25 cellular contexts compared by ENCODE assay signal in the genomic region with DNA sequence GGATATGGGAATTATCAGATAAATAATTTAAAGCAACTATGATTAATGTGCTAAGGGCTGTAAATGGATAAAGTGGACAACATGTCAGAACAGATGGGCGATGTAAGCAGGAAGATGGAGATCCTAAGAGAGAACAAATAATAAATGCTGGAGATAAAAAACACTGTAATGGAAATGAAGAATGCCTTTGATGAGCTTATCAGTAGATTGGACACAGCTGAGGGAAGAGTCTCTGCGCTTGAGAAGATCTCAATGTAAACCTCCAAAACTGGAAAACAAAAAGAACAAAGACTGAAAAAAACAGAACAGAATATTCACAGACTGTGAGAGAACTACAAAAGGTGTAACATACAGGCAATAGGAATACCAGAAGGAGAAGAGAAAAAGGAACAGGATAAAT.
"Had no signal": no experiment of that assay in that cellular context is flagged by ENCODE, and none has a peak within 500 bp of the region (broad histone marks: within the 10 kb centered on the region; RNA-seq: fewer than 3 reads in every experiment).

No MANE protein-coding gene starts in this region.

- H3K4me1 Mint-ChIP-seq: naive B cell; stimulated activated naive B cell treated with anti-CD40 and anti-IgM and Interleukin-4, amounts not matched to agents 10 μg/mL and 1 μg/mL and 100 μg/mL, for 72 hours had no signal

- DNase-seq: hippocampal formation; left colon; left lung; mesendoderm; naive B cell; ovary; stimulated activated CD4-positive, alpha-beta T cell treated with anti-CD3 and anti-CD28 coated beads, Interleukin-12 subunit alpha, Interleukin-12 subunit beta, amount 100 ng/mL, for 4 hours; stimulated activated CD4-positive, alpha-beta T cell treated with anti-CD3 and anti-CD28 coated beads, Interleukin-15, amount 100 ng/mL, for 24 hours; stimulated activated CD4-positive, alpha-beta T cell treated with anti-CD3 and anti-CD28 coated beads, Interleukin-2, amount 100 ng/mL, for 24 hours; stimulated activated CD4-positive, alpha-beta T cell treated with anti-CD3 and anti-CD28 coated beads, Interleukin-4, amount 100 ng/mL, for 1 hour; stimulated activated naive B cell treated with anti-CD40 and anti-IgM and Interleukin-4, amounts not matched to agents 10 μg/mL and 1 μg/mL and 100 μg/mL, for 72 hours; stimulated activated naive CD8-positive, alpha-beta T cell treated with anti-CD3 and anti-CD28 coated beads, Interleukin-15, Interleukin-2, amounts not matched to agents 100 U/mL and 50 U/mL, for 24 hours; stomach; testis; thyroid gland; transverse colon; upper lobe of left lung had no signal

- H3K9me3 ChIP-seq: left lung, ovary, testis, thyroid gland, upper lobe of left lung, vagina had no signal

- H3K27ac ChIP-seq: left lung, ovary, right atrium auricular region, skin epidermis, stomach, testis, thyroid gland, transverse colon, upper lobe of left lung, vagina had no signal

- H3K27me3 Mint-ChIP-seq: progenitor cell of endocrine pancreas; stimulated activated naive B cell treated with anti-CD40 and anti-IgM and Interleukin-4, amounts not matched to agents 10 μg/mL and 1 μg/mL and 100 μg/mL, for 72 hours had no signal

- ATAC-seq: left colon; left lung; natural killer cell treated with Interleukin-12 subunit alpha and Interleukin-12 subunit beta and Interleukin-15 and Interleukin-18, amount 100 ng/mL, for 72 hours; sciatic nerve; stimulated activated naive B cell treated with anti-CD40 and anti-IgM and Interleukin-4, amounts not matched to agents 10 μg/mL and 1 μg/mL and 100 μg/mL, for 72 hours; stimulated activated naive CD8-positive, alpha-beta T cell treated with anti-CD3 and anti-CD28 coated beads, Interleukin-15, Interleukin-2, amounts not matched to agents 100 U/mL and 50 U/mL, for 24 hours had no signal

- H3K4me3 Mint-ChIP-seq: mesothelial cell of epicardium; natural killer cell treated with Interleukin-12 subunit alpha and Interleukin-12 subunit beta and Interleukin-15 and Interleukin-18, amount 100 ng/mL, for 72 hours; stimulated activated naive B cell treated with anti-CD40 and anti-IgM and Interleukin-4, amounts not matched to agents 10 μg/mL and 1 μg/mL and 100 μg/mL, for 72 hours had no signal

- H3K4me3 ChIP-seq: left lung, lung, ovary, right atrium auricular region, skin epidermis, stomach, testis, thyroid gland, transverse colon, upper lobe of left lung, vagina had no signal

- H3K27ac Mint-ChIP-seq: mesothelial cell of epicardium; naive B cell; natural killer cell treated with Interleukin-12 subunit alpha and Interleukin-12 subunit beta and Interleukin-15 and Interleukin-18, amount 100 ng/mL, for 72 hours; progenitor cell of endocrine pancreas; stimulated activated naive B cell treated with anti-CD40 and anti-IgM and Interleukin-4, amounts not matched to agents 10 μg/mL and 1 μg/mL and 100 μg/mL, for 72 hours had no signal

- H3K27me3 ChIP-seq: left lung, ovary, right atrium auricular region, stomach, testis, thyroid gland, transverse colon, upper lobe of left lung, vagina had no signal

- H3K36me3 ChIP-seq: left lung, ovary, right atrium auricular region, stomach, thyroid gland, transverse colon, upper lobe of left lung, vagina had no signal

- H3K4me1 ChIP-seq: right atrium auricular region, stomach, thyroid gland, vagina had no signal
